Comparison of ENCODE assay signal across 9 cellular contexts in genomic region chr1:11642418-11643017, GRCh38. TPM values are rescaled to one million over a fixed set of nuclear protein-coding genes. Genes with fewer than 3 reads are reported as not detected.
DNase-seq lines count a peak whose midpoint lies in the region; ATAC-seq, FAIRE-seq and TF ChIP-seq lines count a peak whose summit lies in the region.
"Not testable (repeated sequence)": the region's sequence is repeated elsewhere in the genome, so short reads cannot be mapped to it uniquely, and the experiment has no call there.
"Had no signal": no experiment of that assay in that cellular context is flagged by ENCODE, and none has a peak within 500 bp of the region (broad histone marks: within the 10 kb centered on the region; RNA-seq: fewer than 3 reads in every experiment).

No MANE protein-coding gene starts in this region.

- DNase-seq in G401 (ENCODE audit: low spot score) (peak; percentile 76), OCI-M1 (lab: John Stamatoyannopoulos, UW) (peak; percentile 81), iPS-NIHi7 (ENCODE audit: extremely low spot score) (peak; percentile 81), urothelium cell line (ENCODE audit: low spot score) (peak; percentile 77)
- DNase-seq in activated CD4-positive, alpha-beta memory T cell treated with anti-CD3 and anti-CD28 coated beads for 36 hours: peak; percentile 79
- peak; percentile 52 to 57 for DNase-seq in central memory CD8-positive, alpha-beta T cell (ENCODE audit: low spot score in 2 of 2)
- not testable (repeated sequence) for DNase-seq in retinal pigment epithelial cell (ENCODE audit: low read depth)

- not testable (repeated sequence) for H3K9ac ChIP-seq in Loucy (ENCODE audit: low read depth, low read length, poor library complexity, severe bottlenecking)

- CTCF ChIA-PET in activated CD4-positive, alpha-beta memory T cell treated with anti-CD3 and anti-CD28 coated beads for 36 hours (lab: Charles Lee): interaction anchor here (0.7 to 6.1 kb wide), 27 partner anchors 8 to 605 kb away, joined by 3 to 75 read pairs (median 3); partner anchors contain the start of genes FBXO2 and FBXO44

- not testable (repeated sequence) for H3K27ac Mint-ChIP-seq in activated CD4-positive, alpha-beta memory T cell treated with anti-CD3 and anti-CD28 coated beads for 36 hours; central memory CD8-positive, alpha-beta T cell (ENCODE audit: low read depth)

- not testable (repeated sequence) for H4K20me1 ChIP-seq in Loucy (ENCODE audit: insufficient read depth, low read length, poor library complexity, severe bottlenecking)

- H3K27me3 ChIP-seq in Loucy (ENCODE audit: insufficient read depth, low read length, poor library complexity, severe bottlenecking): not testable (repeated sequence)

- peak; percentile 98 for TF ChIP-seq CTCF in Loucy (conservative IDR thresholded peaks at IDR 0.05; ENCODE audit: low read length)
- TF ChIP-seq CTCF in retinal pigment epithelial cell (conservative IDR thresholded peaks at IDR 0.05; ENCODE audit: low read depth, low read length): peak; percentile 98

- POLR2A ChIA-PET in activated CD4-positive, alpha-beta memory T cell treated with anti-CD3 and anti-CD28 coated beads for 36 hours (lab: Charles Lee): not testable (repeated sequence)

- H2AFZ ChIP-seq in Loucy (ENCODE audit: low read length): not testable (repeated sequence)

- H3K4me2 ChIP-seq in Loucy (ENCODE audit: low read depth, low read length, poor library complexity, severe bottlenecking): not testable (repeated sequence)

- peak; percentile 84 for FAIRE-seq in urothelium cell line (lab: Jason Lieb, UNC)

- H3K4me3 Mint-ChIP-seq in activated CD4-positive, alpha-beta memory T cell treated with anti-CD3 and anti-CD28 coated beads for 36 hours; central memory CD8-positive, alpha-beta T cell: not testable (repeated sequence)

- in situ Hi-C loops in G401 (cut with HindIII; ENCODE audit: low sequenced_read_pairs): loop anchor here (25.0 kb wide), 1 partner anchor 155 kb away; the partner anchor contains the start of gene DISP3

- intact Hi-C loops in activated CD4-positive, alpha-beta memory T cell treated with anti-CD3 and anti-CD28 coated beads for 36 hours (cut with micrococcal nuclease): loop anchor here (1.0 to 10.0 kb wide), 5 partner anchors 168 to 605 kb away; partner anchors contain the start of gene DISP3

- not testable (repeated sequence) for H3K27me3 Mint-ChIP-seq in activated CD4-positive, alpha-beta memory T cell treated with anti-CD3 and anti-CD28 coated beads for 36 hours; central memory CD8-positive, alpha-beta T cell

- H3K36me3 ChIP-seq in Loucy (ENCODE audit: insufficient read depth, low read length): not testable (repeated sequence)

- H3K79me2 ChIP-seq in Loucy (ENCODE audit: insufficient read depth, low read length): not testable (repeated sequence)

- not testable (repeated sequence) for H3K4me1 ChIP-seq in Loucy (ENCODE audit: insufficient read depth, low read length, poor library complexity, severe bottlenecking)

- H3K4me1 Mint-ChIP-seq in activated CD4-positive, alpha-beta memory T cell treated with anti-CD3 and anti-CD28 coated beads for 36 hours (ENCODE audit: low read depth); central memory CD8-positive, alpha-beta T cell: not testable (repeated sequence)

- not testable (repeated sequence) for H3K4me3 ChIP-seq in Loucy (ENCODE audit: low read length, poor library complexity, severe bottlenecking); retinal pigment epithelial cell (ENCODE audit: low read length)

- ATAC-seq in central memory CD8-positive, alpha-beta T cell (replicated peaks; ENCODE audit: extremely low read depth, poor library complexity, severe bottlenecking): peak; percentile 64

- not testable (repeated sequence) for H3K36me3 Mint-ChIP-seq in activated CD4-positive, alpha-beta memory T cell treated with anti-CD3 and anti-CD28 coated beads for 36 hours; central memory CD8-positive, alpha-beta T cell (ENCODE audit: insufficient read depth)

- not testable (repeated sequence) for H3K9me3 ChIP-seq in Loucy (ENCODE audit: insufficient read depth, low read depth, low read length)

- H3K9me3 Mint-ChIP-seq in activated CD4-positive, alpha-beta memory T cell treated with anti-CD3 and anti-CD28 coated beads for 36 hours; central memory CD8-positive, alpha-beta T cell: not testable (repeated sequence)

- not testable (repeated sequence) for H3K9me2 ChIP-seq in Loucy (replicated peaks; ENCODE audit: low read depth, low read length)

- not testable (repeated sequence) for H3F3A ChIP-seq in Loucy (ENCODE audit: low read depth)

RNA-seq across cellular contexts. Expression of gene FBXO2, which starts 11.7 kb away (rescaled TPM):
- total RNA-seq in G401 (2014; rRNA removed; shearing (Covaris generic)): 138 and 175 TPM in 2 replicates
- total RNA-seq in activated CD4-positive, alpha-beta memory T cell treated with anti-CD3 and anti-CD28 coated beads for 36 hours: 1 to 10 TPM; 1.8 to 2.5 TPM

RNA-seq across cellular contexts. Expression of gene FBXO44, which starts 12.2 kb away (rescaled TPM):
- total RNA-seq in G401 (2014; rRNA removed; shearing (Covaris generic)): 37.7 and 39.7 TPM in 2 replicates
- total RNA-seq in activated CD4-positive, alpha-beta memory T cell treated with anti-CD3 and anti-CD28 coated beads for 36 hours: 10 to 100 TPM; 16.8 to 18.6 TPM

RNA-seq across cellular contexts. Expression of gene FBXO6, which starts 21.5 kb away (rescaled TPM):
- total RNA-seq in G401 (2014; rRNA removed; shearing (Covaris generic)): 3.1 TPM in 1 of 2 replicates, not detected in the other
- 10 to 100 TPM; 14.1 to 15.1 TPM for total RNA-seq in activated CD4-positive, alpha-beta memory T cell treated with anti-CD3 and anti-CD28 coated beads for 36 hours

RNA-seq across cellular contexts. Expression of gene MAD2L2, which starts 38.4 kb away (rescaled TPM):
- 144 and 155 TPM in 2 replicates for total RNA-seq in G401 (2014; rRNA removed; shearing (Covaris generic))
- total RNA-seq in activated CD4-positive, alpha-beta memory T cell treated with anti-CD3 and anti-CD28 coated beads for 36 hours: 10 to 100 TPM; 88.5 to 93.2 TPM

RNA-seq across cellular contexts. Expression of gene DRAXIN, which starts 49.0 kb away (rescaled TPM):
- 0.14 and 1.4 TPM in 2 replicates for total RNA-seq in G401 (2014; rRNA removed; shearing (Covaris generic))
- total RNA-seq in activated CD4-positive, alpha-beta memory T cell treated with anti-CD3 and anti-CD28 coated beads for 36 hours: under 1 TPM; 0.05 to 0.07 TPM
- total RNA-seq: mesenteric fat pad had no signal

Comparison
In these comparisons a context has a peak if more than half of its experiments do, and no peak if none do; other contexts are left out.
1. RNA of gene FBXO2, which starts 11.7 kb away (total RNA-seq): 138 to 175 TPM in G401; 1.8 to 2.5 TPM in activated CD4-positive, alpha-beta memory T cell treated with anti-CD3 and anti-CD28 coated beads for 36 hours; every median in the first group is over 10 times any median in the second.